ENCODE assay signal across 14 cellular contexts in genomic region chr5:44178414-44178813, GRCh38.
"Had no signal": no experiment of that assay in that cellular context is flagged by ENCODE, and none has a peak within 500 bp of the region (broad histone marks: within the 10 kb centered on the region; RNA-seq: fewer than 3 reads in every experiment).

No MANE protein-coding gene starts in this region.

- DNase-seq: activated CD4-positive, alpha-beta T cell treated with anti-CD3 and anti-CD28 coated beads, Interleukin-2, amount 50 U/mL, for 48 hours; activated gamma-delta T cell; cerebellar nuclear complex; effector CD4-positive, alpha-beta T cell; occipital lobe; posterior cingulate gyrus; sigmoid colon; stimulated activated CD4-positive, alpha-beta T cell treated with anti-CD3 and anti-CD28 coated beads, Interleukin-4, amount 100 ng/mL, for 24 hours; stomach had no signal

- H3K27ac ChIP-seq: ascending aorta, sigmoid colon, stomach, vagina had no signal

- H3K27me3 ChIP-seq: ascending aorta, sigmoid colon, stomach, vagina had no signal

- H3K4me1 ChIP-seq: ascending aorta, sigmoid colon, stomach, vagina had no signal

- H3K36me3 Mint-ChIP-seq: activated naive CD4-positive, alpha-beta T cell treated with anti-CD3 and anti-CD28 coated beads, Interleukin-2, amount 50 U/mL, for 24 hours; memory B cell; stimulated activated effector memory CD8-positive, alpha-beta T cell treated with anti-CD3 and anti-CD28 coated beads, Interleukin-12 subunit alpha, Interleukin-12 subunit beta, amount 100 ng/mL, for 72 hours had no signal

- H3K4me3 Mint-ChIP-seq: activated naive CD4-positive, alpha-beta T cell treated with anti-CD3 and anti-CD28 coated beads, Interleukin-2, amount 50 U/mL, for 24 hours; memory B cell; stimulated activated effector memory CD8-positive, alpha-beta T cell treated with anti-CD3 and anti-CD28 coated beads, Interleukin-12 subunit alpha, Interleukin-12 subunit beta, amount 100 ng/mL, for 72 hours had no signal

- H3K27me3 Mint-ChIP-seq: activated naive CD4-positive, alpha-beta T cell treated with anti-CD3 and anti-CD28 coated beads, Interleukin-2, amount 50 U/mL, for 24 hours; memory B cell had no signal

- H3K4me3 ChIP-seq: ascending aorta, sigmoid colon, stomach, vagina had no signal

- H3K9me3 ChIP-seq: vagina had no signal

- H3K27ac Mint-ChIP-seq: activated naive CD4-positive, alpha-beta T cell treated with anti-CD3 and anti-CD28 coated beads, Interleukin-2, amount 50 U/mL, for 24 hours; memory B cell; stimulated activated effector memory CD8-positive, alpha-beta T cell treated with anti-CD3 and anti-CD28 coated beads, Interleukin-12 subunit alpha, Interleukin-12 subunit beta, amount 100 ng/mL, for 72 hours had no signal

- H3K36me3 ChIP-seq: ascending aorta, sigmoid colon, stomach, vagina had no signal

- H3K4me1 Mint-ChIP-seq: activated naive CD4-positive, alpha-beta T cell treated with anti-CD3 and anti-CD28 coated beads, Interleukin-2, amount 50 U/mL, for 24 hours; memory B cell; stimulated activated effector memory CD8-positive, alpha-beta T cell treated with anti-CD3 and anti-CD28 coated beads, Interleukin-12 subunit alpha, Interleukin-12 subunit beta, amount 100 ng/mL, for 72 hours had no signal
